In genomic region chr13:98189841-98190505, GRCh38 we compare ENCODE assay signal across 1 cellular context.
A peak's percentile ranks its signal among the peaks of the same experiment; 100 is the strongest.
TF ChIP-seq lines count a peak whose summit lies in the region.

No MANE protein-coding gene starts in this region.

TF ChIP-seq in liver, 16 proteins besides CTCF, POLR2A, EP300 and RAD21 (continued from another document):
- TF ChIP-seq ZBTB33 (IDR thresholded peaks at IDR 0.05) (no peak), MAX (IDR thresholded peaks at IDR 0.05) (no peak), NR2F2 (IDR thresholded peaks at IDR 0.05) (peak; percentile 37)
